8 cellular contexts compared by ENCODE assay signal in the genomic region with DNA sequence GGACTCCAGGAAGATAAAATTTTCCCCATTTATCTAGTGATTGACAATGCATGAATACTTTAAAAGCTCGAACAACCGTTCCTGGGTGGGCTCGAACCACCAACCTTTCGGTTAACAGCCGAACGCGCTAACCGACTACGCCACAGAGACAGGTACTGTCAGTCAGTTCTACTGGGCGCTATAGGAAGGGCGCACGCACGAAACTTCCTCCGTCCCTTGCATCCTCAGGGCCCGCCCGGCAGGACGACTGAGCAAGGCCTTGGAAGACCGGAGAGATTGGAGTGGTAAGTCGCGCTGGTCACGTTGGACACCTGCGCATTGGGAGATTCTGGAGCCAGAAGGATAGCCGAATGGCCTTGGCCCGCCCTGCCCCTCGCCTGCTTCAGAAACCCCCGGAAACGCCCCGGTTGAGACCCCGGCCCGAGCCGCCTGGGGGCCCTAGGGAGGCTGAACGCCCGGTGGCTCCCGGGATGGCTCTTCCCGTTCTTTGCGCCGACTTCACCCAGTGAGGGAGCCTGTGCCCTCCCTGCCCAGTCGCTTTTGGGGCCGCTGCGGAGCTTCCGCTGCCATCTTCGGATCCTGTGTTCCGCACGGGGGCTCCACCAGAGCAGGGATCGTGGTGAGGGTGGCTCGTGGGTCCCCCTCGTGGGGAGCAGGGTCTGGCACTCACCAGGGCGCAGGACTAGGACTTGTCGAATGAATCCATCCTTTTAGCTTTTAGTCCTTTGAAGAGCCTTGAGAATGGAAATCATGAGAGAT.
DNase-seq lines count a peak whose midpoint lies in the region; ATAC-seq and TF ChIP-seq lines count a peak whose summit lies in the region.
"Not testable (repeated sequence)": the region's sequence is repeated elsewhere in the genome, so short reads cannot be mapped to it uniquely, and the experiment has no call there.

No MANE protein-coding gene starts in this region.

- not testable (repeated sequence) for H3K79me2 ChIP-seq in DOHH2 (ENCODE audit: control insufficient read depth, low read length)

- H3K27ac ChIP-seq in DOHH2 (ENCODE audit: low read depth, low read length), result not testable (repeated sequence)

- DNase-seq in LNCaP clone FGC (ENCODE audit: low read depth) (peak; percentile 37), SW480 (ENCODE audit: low spot score) (peak; percentile 83), ecto neural progenitor cell (ENCODE audit: low spot score) (peak; percentile 79), kidney tubule cell (ENCODE audit: low spot score) (peak; percentile 80), putamen (ENCODE audit: low spot score) (peak; percentile 58)
- peak; percentile 83 for DNase-seq in activated T-cell treated with anti-CD3 and anti-CD28 coated beads, Interleukin-2, amount 50 U/mL, for 48 hours
- DNase-seq in stimulated activated naive CD8-positive, alpha-beta T cell treated with anti-CD3 and anti-CD28 coated beads, Interleukin-15, amount 100 ng/mL, for 72 hours, result peak; percentile 78 to 88

- not testable (repeated sequence) for H3K27me3 ChIP-seq in DOHH2 (ENCODE audit: control insufficient read depth, low read length)

- not testable (repeated sequence) for H3F3A ChIP-seq in DOHH2 (ENCODE audit: control insufficient read depth, insufficient read depth)

- H3K4me2 ChIP-seq in DOHH2 (ENCODE audit: low read length), result peak overlapping the region; percentile 34

- not testable (repeated sequence) for H3K9me2 ChIP-seq in DOHH2 (replicated peaks; ENCODE audit: control insufficient read depth, low read length)

- H3K4me3 ChIP-seq in DOHH2 (ENCODE audit: low read length) (peak overlapping the region; percentile 56), LNCaP clone FGC (ENCODE audit: low read depth, low read length) (peak overlapping the region; percentile 40)

- not testable (repeated sequence) for H3K9me3 Mint-ChIP-seq in stimulated activated naive CD8-positive, alpha-beta T cell treated with anti-CD3 and anti-CD28 coated beads, Interleukin-15, amount 100 ng/mL, for 72 hours

- H3K9me3 ChIP-seq in DOHH2 (ENCODE audit: control insufficient read depth, insufficient read depth, low read length), result not testable (repeated sequence)

- not testable (repeated sequence) for H3K4me1 Mint-ChIP-seq in stimulated activated naive CD8-positive, alpha-beta T cell treated with anti-CD3 and anti-CD28 coated beads, Interleukin-15, amount 100 ng/mL, for 72 hours

- H3K4me1 ChIP-seq in DOHH2 (ENCODE audit: control insufficient read depth, low read length), result not testable (repeated sequence)

- peak overlapping the region; percentile 93 to 100 for H3K27ac Mint-ChIP-seq in stimulated activated naive CD8-positive, alpha-beta T cell treated with anti-CD3 and anti-CD28 coated beads, Interleukin-15, amount 100 ng/mL, for 72 hours

- H4K20me1 ChIP-seq in DOHH2 (ENCODE audit: control insufficient read depth, insufficient read depth, low read depth, low read length), result not testable (repeated sequence)

- H3K4me3 Mint-ChIP-seq in stimulated activated naive CD8-positive, alpha-beta T cell treated with anti-CD3 and anti-CD28 coated beads, Interleukin-15, amount 100 ng/mL, for 72 hours, result peak overlapping the region; percentile 81 to 91

- not testable (repeated sequence) for ATAC-seq in stimulated activated naive CD8-positive, alpha-beta T cell treated with anti-CD3 and anti-CD28 coated beads, Interleukin-15, amount 100 ng/mL, for 72 hours

- peak; percentile 26 for TF ChIP-seq CTCF in DOHH2 (IDR thresholded peaks at IDR 0.05; ENCODE audit: low read depth, low read length, poor library complexity, severe bottlenecking)
- TF ChIP-seq CTCF in LNCaP clone FGC (IDR thresholded peaks at IDR 0.05; ENCODE audit: control insufficient read depth, extremely low read depth, insufficient read depth), result peak; percentile 38; the same call in 1 of the 2 replicates

- not testable (repeated sequence) for H3K36me3 ChIP-seq in DOHH2 (ENCODE audit: control insufficient read depth, low read length)

- not testable (repeated sequence) for H3K27me3 Mint-ChIP-seq in stimulated activated naive CD8-positive, alpha-beta T cell treated with anti-CD3 and anti-CD28 coated beads, Interleukin-15, amount 100 ng/mL, for 72 hours
